In genomic region chr22:23974836-23975352, GRCh38 we compare ENCODE assay signal across 14 cellular contexts. TPM values are rescaled to one million over a fixed set of nuclear protein-coding genes. Genes with fewer than 3 reads are reported as not detected.
A peak's percentile ranks its signal among the peaks of the same experiment; 100 is the strongest.
DNase-seq lines count a peak whose midpoint lies in the region; ATAC-seq, FAIRE-seq and TF ChIP-seq lines count a peak whose summit lies in the region.
"Not testable (repeated sequence)": the region's sequence is repeated elsewhere in the genome, so short reads cannot be mapped to it uniquely, and the experiment has no call there.
"Had no signal": no experiment of that assay in that cellular context is flagged by ENCODE, and none has a peak within 500 bp of the region (broad histone marks: within the 10 kb centered on the region; RNA-seq: fewer than 3 reads in every experiment).

No MANE protein-coding gene starts in this region.

- DNase-seq in BE2C: peak; percentile 35
- DNase-seq in GM23338 (ENCODE audit: low spot score); K562 (ENCODE audit: extremely low read depth in 1 of 4, low spot score in 3 of 4); left cardiac atrium; neural crest cell (ENCODE audit: low read depth, low spot score): not testable (repeated sequence)

- H3K27me3 ChIP-seq in BE2C; GM23338 (ENCODE audit: insufficient read depth); K562 (ENCODE audit: control insufficient read depth in 2 of 2, insufficient read depth in 2 of 2, low read length in 2 of 2): not testable (repeated sequence)

- not testable (repeated sequence) for H3K27ac ChIP-seq in GM23338 (ENCODE audit: low read depth); K562 (ENCODE audit: extremely low read depth, low read depth, low read length)

- H3K4me3 Mint-ChIP-seq in GM23338, neural crest cell: not testable (repeated sequence)

- H3K9me3 Mint-ChIP-seq in GM23338, neural crest cell: not testable (repeated sequence)

- H3K36me3 ChIP-seq in BE2C (peaks cover 18% of the 10 kb centered on the region), K562 (ENCODE audit: control insufficient read depth, insufficient read depth, low read length) (peaks cover 21% of the 10 kb centered on the region)
- H3K36me3 ChIP-seq in GM23338 (ENCODE audit: insufficient read depth): not testable (repeated sequence)

- not testable (repeated sequence) for TF ChIP-seq RAD21 in K562 (CRISPR knock-in tag; conservative IDR thresholded peaks at IDR 0.05 in 1 of 2, IDR thresholded peaks at IDR 0.05 in 1 of 2)

- not testable (repeated sequence) for TF ChIP-seq EP300 in K562 (IDR thresholded peaks at IDR 0.05; ENCODE audit: low read length)

- in situ Hi-C loops in K562 (cut with MboI): loop anchor here (25.0 kb wide), 1 partner anchor 537 kb away; no protein-coding TSS in a partner anchor

- not testable (repeated sequence) for H3K9ac ChIP-seq in K562 (ENCODE audit: insufficient read depth in 1 of 2, low read depth in 2 of 2, low read length in 2 of 2)

- H3K79me2 ChIP-seq in GM23338 (replicated peaks; ENCODE audit: insufficient read depth): not testable (repeated sequence)
- peaks cover 17% of the 10 kb centered on the region for H3K79me2 ChIP-seq in K562 (ENCODE audit: control insufficient read depth, insufficient read depth, low read length)

- H3K9me1 ChIP-seq in K562 (ENCODE audit: control insufficient read depth, insufficient read depth, low read length): not testable (repeated sequence)

- not testable (repeated sequence) for H4K20me1 ChIP-seq in GM23338 (replicated peaks; ENCODE audit: insufficient read depth); K562 (replicated peaks; ENCODE audit: control insufficient read depth, insufficient read depth, low read length)

- peaks cover 20% of the 10 kb centered on the region for H3K36me3 Mint-ChIP-seq in GM23338 (ENCODE audit: low read depth)
- H3K36me3 Mint-ChIP-seq in neural crest cell (ENCODE audit: low read depth): not testable (repeated sequence)

- not testable (repeated sequence) for H3K9me3 ChIP-seq in BE2C; K562 (replicated peaks; ENCODE audit: control insufficient read depth, insufficient read depth, low read depth, low read length)

- H3K27ac Mint-ChIP-seq in GM23338; neural crest cell (ENCODE audit: unreplicated experiment): not testable (repeated sequence)

- TF ChIP-seq POLR2A in K562 (conservative IDR thresholded peaks at IDR 0.05): not testable (repeated sequence)

- H3K4me2 ChIP-seq in GM23338; K562 (ENCODE audit: insufficient read depth, low read length): not testable (repeated sequence)

- not testable (repeated sequence) for H3K9me2 ChIP-seq in GM23338 (ENCODE audit: insufficient read depth)

- not testable (repeated sequence) for H3F3A ChIP-seq in GM23338 (replicated peaks; ENCODE audit: low read depth)

- no CpG with 5 or more reads among the region's 27 CpGs for WGBS in K562 (ENCODE audit: insufficient coverage, low coverage, missing lambda C conversion rate)

- TF ChIP-seq CTCF in BE2C (IDR thresholded peaks at IDR 0.05; ENCODE audit: low read depth, low read length); GM23338 (conservative IDR thresholded peaks at IDR 0.05; ENCODE audit: low read depth in 2 of 2); K562 (IDR thresholded peaks at IDR 0.05 in 2 of 3, conservative IDR thresholded peaks at IDR 0.05 in 1 of 3; ENCODE audit: insufficient read depth in 2 of 3, low read depth in 1 of 3, low read length in 3 of 3): not testable (repeated sequence)
- TF ChIP-seq CTCF in neural crest cell (conservative IDR thresholded peaks at IDR 0.05): peak; percentile 26

- CTCF ChIA-PET in K562 (lab: Yijun Ruan, JAX; ENCODE audit: low intra/inter-chr PET ratio): not testable (repeated sequence)

- BruUV-seq in K562 (replicated peaks; lab: Mats Ljungman, UMichigan): TSS peak; percentile 91

- not testable (repeated sequence) for H3K4me3 ChIP-seq in BE2C (ENCODE audit: low read depth, low read length); GM23338; K562

- ATAC-seq in GM19025 (IDR thresholded peaks at IDR 0.05; ENCODE audit: low read depth, unreplicated experiment): peak; percentile 16
- ATAC-seq in GM23338: peak; percentile 39
- peak; percentile 25 for ATAC-seq in HG03196 (IDR thresholded peaks at IDR 0.05; ENCODE audit: unreplicated experiment)
- peak; percentile 57 for ATAC-seq in SK-N-SH treated with all-trans-retinoic acid at 6 μM for 48 hours
- ATAC-seq in K562: peak; percentile 79
- peak; percentile 24 to 31 for ATAC-seq in left cardiac atrium

- POLR2A ChIA-PET in K562 (lab: Yijun Ruan, JAX): not testable (repeated sequence)

- H2AFZ ChIP-seq in GM23338; K562 (ENCODE audit: low read depth, low read length): not testable (repeated sequence)

- H3K27me3 Mint-ChIP-seq in GM23338 (ENCODE audit: insufficient read depth, low read depth, poor library complexity); neural crest cell (ENCODE audit: low read depth): not testable (repeated sequence)

- H3K4me1 Mint-ChIP-seq in GM23338, neural crest cell: not testable (repeated sequence)

- intact Hi-C loops in K562 (cut with micrococcal nuclease): not testable (repeated sequence)
- intact Hi-C loops in left cardiac atrium (cut with DNase I): loop anchor here in 1 of 2 donors (5.0 kb wide), 1 partner anchor 48 kb away; no protein-coding TSS in a partner anchor

- FAIRE-seq in K562 (lab: Jason Lieb, UNC): peak; percentile 67

- H3K4me1 ChIP-seq in BE2C; GM23338 (ENCODE audit: insufficient read depth); K562 (replicated peaks in 1 of 2; ENCODE audit: control insufficient read depth in 2 of 2, insufficient read depth in 2 of 2, low read length in 2 of 2): not testable (repeated sequence)

RNA-seq across cellular contexts. Expression of gene DDT, which starts 0.7 kb away (rescaled TPM):
- polyA plus RNA-seq in BE2C (2012; ENCODE audit: insufficient read depth, insufficient read length, low read depth): 719 TPM
- total RNA-seq in GM23338 (2014; rRNA removed; shearing (Covaris generic)): 124 and 150 TPM in 2 replicates
- polyA plus RNA-seq in GM23338 (2016; fragmentation: Nextera tagmentation; extraction: Ambion mirVana): 216 and 232 TPM in 2 replicates
- 42.1 and 59.0 TPM in 2 replicates for total RNA-seq in K562 (2011; cell fraction: chromatin; rRNA removed; ENCODE audit: low replicate concordance)
- total RNA-seq in K562 (2011; cell fraction: nucleolus; rRNA removed): 56.4 and 60.1 TPM in 2 replicates
- total RNA-seq in K562 (2011; cell fraction: nucleoplasm; rRNA removed): 58.1 and 60.2 TPM in 2 replicates
- total RNA-seq in K562 (2014; rRNA removed): 173 and 205 TPM in 2 replicates
- 63.2 and 65.8 TPM in 2 replicates for total RNA-seq in K562 (2014; rRNA removed; fragmentation: Illumina TruSeq; extraction: Trizol)
- 48.4 and 61.0 TPM in 2 replicates for total RNA-seq in K562 (2015; rRNA removed; fragmentation: Illumina TruSeq; extraction: Trizol)
- 127 and 136 TPM in 2 replicates for total RNA-seq in K562 (2021)
- 159 and 170 TPM in 2 replicates for polyA plus RNA-seq in K562 (2011; rRNA removed)
- 165 and 353 TPM in 2 replicates for polyA plus RNA-seq in K562 (2011; cell fraction: cytosol; rRNA removed)
- 140 and 197 TPM in 2 replicates for polyA plus RNA-seq in K562 (2011; cell fraction: nucleus; rRNA removed)
- 120 and 196 TPM in 2 replicates for polyA plus RNA-seq in K562 (2012)
- 24.0 and 45.8 TPM in 2 replicates for polyA plus RNA-seq in K562 (2014; fragmentation: Illumina TruSeq; extraction: Trizol)
- 10 to 100 TPM; 25.0 to 31.8 TPM for polyA plus RNA-seq in K562 (2014; fragmentation: Nextera tagmentation; extraction: Ambion mirVana)
- polyA plus RNA-seq in K562 (2014; rRNA removed): 209 and 281 TPM in 2 replicates
- 16.1 and 17.2 TPM in 2 replicates for polyA minus RNA-seq in K562 (2011; rRNA and poly(A)+ RNA removed)
- 30.7 and 47.4 TPM in 2 replicates for polyA minus RNA-seq in K562 (2011; cell fraction: cytosol; rRNA and poly(A)+ RNA removed)
- 18.3 and 21.0 TPM in 2 replicates for polyA minus RNA-seq in K562 (2011; cell fraction: nucleus; rRNA and poly(A)+ RNA removed)
- 100 to 1,000 TPM; 122 to 125 TPM for total RNA-seq in left cardiac atrium
- total RNA-seq in neural crest cell: 72.3 and 74.0 TPM in 2 replicates

RNA-seq across cellular contexts. Expression of gene GSTT2, which starts 5.0 kb away (rescaled TPM):
- 6.9 TPM for polyA plus RNA-seq in BE2C (2012; ENCODE audit: insufficient read depth, insufficient read length, low read depth)
- not detected in 2 replicates for total RNA-seq in GM23338 (2014; rRNA removed; shearing (Covaris generic))
- polyA plus RNA-seq in GM23338 (2016; fragmentation: Nextera tagmentation; extraction: Ambion mirVana): 0.44 and 1.3 TPM in 2 replicates
- not detected in 2 replicates for total RNA-seq in K562 (2011; cell fraction: chromatin; rRNA removed; ENCODE audit: low replicate concordance)
- not detected in 2 replicates for total RNA-seq in K562 (2011; cell fraction: nucleolus; rRNA removed)
- total RNA-seq in K562 (2011; cell fraction: nucleoplasm; rRNA removed): not detected in 2 replicates
- not detected in 2 replicates for total RNA-seq in K562 (2014; rRNA removed)
- total RNA-seq in K562 (2014; rRNA removed; fragmentation: Illumina TruSeq; extraction: Trizol): not detected in 2 replicates
- total RNA-seq in K562 (2015; rRNA removed; fragmentation: Illumina TruSeq; extraction: Trizol): not detected in 2 replicates
- not detected in 2 replicates for total RNA-seq in K562 (2021)
- polyA plus RNA-seq in K562 (2011; rRNA removed): not detected in 2 replicates
- polyA plus RNA-seq in K562 (2011; cell fraction: cytosol; rRNA removed): not detected in 2 replicates
- not detected in 2 replicates for polyA plus RNA-seq in K562 (2011; cell fraction: nucleus; rRNA removed)
- polyA plus RNA-seq in K562 (2012): not detected in 2 replicates
- polyA plus RNA-seq in K562 (2014; fragmentation: Illumina TruSeq; extraction: Trizol): not detected in 2 replicates
- not detected for polyA plus RNA-seq in K562 (2014; fragmentation: Nextera tagmentation; extraction: Ambion mirVana)
- not detected in 2 replicates for polyA plus RNA-seq in K562 (2014; rRNA removed)
- not detected in 2 replicates for polyA minus RNA-seq in K562 (2011; rRNA and poly(A)+ RNA removed)
- polyA minus RNA-seq in K562 (2011; cell fraction: cytosol; rRNA and poly(A)+ RNA removed): not detected in 2 replicates
- not detected in 2 replicates for polyA minus RNA-seq in K562 (2011; cell fraction: nucleus; rRNA and poly(A)+ RNA removed)
- under 1 TPM; 0.38 to 0.65 TPM for total RNA-seq in left cardiac atrium
- not detected in 2 replicates for total RNA-seq in neural crest cell
- total RNA-seq: activated CD4-positive, alpha-beta memory T cell treated with anti-CD3 and anti-CD28 coated beads for 36 hours; activated T-cell treated with anti-CD3 and anti-CD28 coated beads, Interleukin-2, amount 50 U/mL, for 4 hours; mononuclear cell had no signal

RNA-seq across cellular contexts. Expression of gene DDTL, which starts 8.2 kb away (rescaled TPM):
- 17.0 TPM for polyA plus RNA-seq in BE2C (2012; ENCODE audit: insufficient read depth, insufficient read length, low read depth)
- 1.5 and 2.1 TPM in 2 replicates for total RNA-seq in GM23338 (2014; rRNA removed; shearing (Covaris generic))
- polyA plus RNA-seq in GM23338 (2016; fragmentation: Nextera tagmentation; extraction: Ambion mirVana) (3.3 and 3.7 TPM in 2 replicates), K562 (2011; rRNA removed) (0.08 and 0.15 TPM in 2 replicates), K562 (2014; fragmentation: Illumina TruSeq; extraction: Trizol) (not detected in 2 replicates), K562 (2014; fragmentation: Nextera tagmentation; extraction: Ambion mirVana) (1 to 10 TPM in 1 of 2 experiments, under 1 TPM in 1; 0.87 to 1.7 TPM), K562 (2014; rRNA removed) (0.05 and 0.30 TPM in 2 replicates)
- total RNA-seq in K562 (2011; cell fraction: chromatin; rRNA removed; ENCODE audit: low replicate concordance): 0.21 and 0.46 TPM in 2 replicates
- total RNA-seq in K562 (2011; cell fraction: nucleolus; rRNA removed): 0.33 TPM in 1 of 2 replicates, not detected in the other
- total RNA-seq in K562 (2011; cell fraction: nucleoplasm; rRNA removed): 0.37 TPM in 1 of 2 replicates, not detected in the other
- total RNA-seq in K562 (2014; rRNA removed) (0.59 and 0.94 TPM in 2 replicates), K562 (2014; rRNA removed; fragmentation: Illumina TruSeq; extraction: Trizol) (not detected in 2 replicates), K562 (2015; rRNA removed; fragmentation: Illumina TruSeq; extraction: Trizol) (not detected in 2 replicates), K562 (2021) (not detected in 2 replicates), left cardiac atrium (1 to 10 TPM; 1.3 to 2.1 TPM), neural crest cell (not detected in 2 replicates)
- polyA plus RNA-seq in K562 (2011; cell fraction: cytosol; rRNA removed): not detected in 2 replicates
- 0.17 and 0.20 TPM in 2 replicates for polyA plus RNA-seq in K562 (2011; cell fraction: nucleus; rRNA removed)
- 5.1 and 6.3 TPM in 2 replicates for polyA plus RNA-seq in K562 (2012)
- not detected in 2 replicates for polyA minus RNA-seq in K562 (2011; rRNA and poly(A)+ RNA removed)
- not detected in 2 replicates for polyA minus RNA-seq in K562 (2011; cell fraction: cytosol; rRNA and poly(A)+ RNA removed)
- polyA minus RNA-seq in K562 (2011; cell fraction: nucleus; rRNA and poly(A)+ RNA removed): not detected in 2 replicates

RNA-seq across cellular contexts. Expression of gene GSTT2B, which starts 13.9 kb away (rescaled TPM):
- polyA plus RNA-seq in BE2C (2012; ENCODE audit: insufficient read depth, insufficient read length, low read depth): 60.1 TPM
- 5.7 TPM in 2 replicates for total RNA-seq in GM23338 (2014; rRNA removed; shearing (Covaris generic))
- polyA plus RNA-seq in GM23338 (2016; fragmentation: Nextera tagmentation; extraction: Ambion mirVana) (16.4 and 17.2 TPM in 2 replicates), K562 (2011; rRNA removed) (not detected in 2 replicates), K562 (2014; fragmentation: Illumina TruSeq; extraction: Trizol) (not detected in 2 replicates), K562 (2014; fragmentation: Nextera tagmentation; extraction: Ambion mirVana) (not detected), K562 (2014; rRNA removed) (not detected in 2 replicates)
- not detected in 2 replicates for total RNA-seq in K562 (2011; cell fraction: chromatin; rRNA removed; ENCODE audit: low replicate concordance)
- 0.33 TPM in 1 of 2 replicates, not detected in the other for total RNA-seq in K562 (2011; cell fraction: nucleolus; rRNA removed)
- total RNA-seq in K562 (2011; cell fraction: nucleoplasm; rRNA removed): not detected in 2 replicates
- total RNA-seq in K562 (2014; rRNA removed) (not detected in 2 replicates), K562 (2014; rRNA removed; fragmentation: Illumina TruSeq; extraction: Trizol) (not detected in 2 replicates), K562 (2015; rRNA removed; fragmentation: Illumina TruSeq; extraction: Trizol) (not detected in 2 replicates), K562 (2021) (not detected in 2 replicates), left cardiac atrium (1 to 10 TPM; 4.8 to 7.9 TPM), neural crest cell (1.8 and 2.1 TPM in 2 replicates)
- polyA plus RNA-seq in K562 (2011; cell fraction: cytosol; rRNA removed): not detected in 2 replicates
- 0.23 TPM in 1 of 2 replicates, not detected in the other for polyA plus RNA-seq in K562 (2011; cell fraction: nucleus; rRNA removed)
- polyA plus RNA-seq in K562 (2012): not detected in 2 replicates
- polyA minus RNA-seq in K562 (2011; rRNA and poly(A)+ RNA removed): not detected in 2 replicates
- 1.3 TPM in 1 of 2 replicates, not detected in the other for polyA minus RNA-seq in K562 (2011; cell fraction: cytosol; rRNA and poly(A)+ RNA removed)
- not detected in 2 replicates for polyA minus RNA-seq in K562 (2011; cell fraction: nucleus; rRNA and poly(A)+ RNA removed)
- total RNA-seq: activated T-cell treated with anti-CD3 and anti-CD28 coated beads, Interleukin-2, amount 50 U/mL, for 4 hours; mononuclear cell had no signal

RNA-seq across cellular contexts. Expression of gene GSTT4, which starts 30.4 kb away (rescaled TPM):
- polyA plus RNA-seq in BE2C (2012; ENCODE audit: insufficient read depth, insufficient read length, low read depth): not detected
- total RNA-seq in GM23338 (2014; rRNA removed; shearing (Covaris generic)): not detected in 2 replicates
- polyA plus RNA-seq in GM23338 (2016; fragmentation: Nextera tagmentation; extraction: Ambion mirVana) (not detected in 2 replicates), K562 (2011; rRNA removed) (not detected in 2 replicates), K562 (2014; fragmentation: Illumina TruSeq; extraction: Trizol) (not detected in 2 replicates), K562 (2014; fragmentation: Nextera tagmentation; extraction: Ambion mirVana) (not detected), K562 (2014; rRNA removed) (not detected in 2 replicates)
- not detected in 2 replicates for total RNA-seq in K562 (2011; cell fraction: chromatin; rRNA removed; ENCODE audit: low replicate concordance)
- total RNA-seq in K562 (2011; cell fraction: nucleolus; rRNA removed): not detected in 2 replicates
- not detected in 2 replicates for total RNA-seq in K562 (2011; cell fraction: nucleoplasm; rRNA removed)
- total RNA-seq in K562 (2014; rRNA removed) (not detected in 2 replicates), K562 (2014; rRNA removed; fragmentation: Illumina TruSeq; extraction: Trizol) (not detected in 2 replicates), K562 (2015; rRNA removed; fragmentation: Illumina TruSeq; extraction: Trizol) (not detected in 2 replicates), K562 (2021) (not detected in 2 replicates), left cardiac atrium (not detected), neural crest cell (not detected in 2 replicates)
- not detected in 2 replicates for polyA plus RNA-seq in K562 (2011; cell fraction: cytosol; rRNA removed)
- not detected in 2 replicates for polyA plus RNA-seq in K562 (2011; cell fraction: nucleus; rRNA removed)
- polyA plus RNA-seq in K562 (2012): not detected in 2 replicates
- polyA minus RNA-seq in K562 (2011; rRNA and poly(A)+ RNA removed): not detected in 2 replicates
- polyA minus RNA-seq in K562 (2011; cell fraction: cytosol; rRNA and poly(A)+ RNA removed): not detected in 2 replicates
- polyA minus RNA-seq in K562 (2011; cell fraction: nucleus; rRNA and poly(A)+ RNA removed): not detected in 2 replicates
- total RNA-seq: activated CD4-positive, alpha-beta memory T cell treated with anti-CD3 and anti-CD28 coated beads for 36 hours; activated T-cell treated with anti-CD3 and anti-CD28 coated beads, Interleukin-2, amount 50 U/mL, for 4 hours; kidney epithelial cell; mononuclear cell; right atrium auricular region; tibial nerve had no signal

Comparison
In these comparisons a context has a peak if more than half of its experiments do, and no peak if none do; other contexts are left out.
1. ATAC-seq: peak in every context shown above with its lines; median percentile 79 in K562; 57 in SK-N-SH treated with all-trans-retinoic acid at 6 μM for 48 hours; 39 in GM23338; 28 in left cardiac atrium; 25 in HG03196; 16 in GM19025.